Comparison of ENCODE assay signal across 9 cellular contexts in the genomic region with DNA sequence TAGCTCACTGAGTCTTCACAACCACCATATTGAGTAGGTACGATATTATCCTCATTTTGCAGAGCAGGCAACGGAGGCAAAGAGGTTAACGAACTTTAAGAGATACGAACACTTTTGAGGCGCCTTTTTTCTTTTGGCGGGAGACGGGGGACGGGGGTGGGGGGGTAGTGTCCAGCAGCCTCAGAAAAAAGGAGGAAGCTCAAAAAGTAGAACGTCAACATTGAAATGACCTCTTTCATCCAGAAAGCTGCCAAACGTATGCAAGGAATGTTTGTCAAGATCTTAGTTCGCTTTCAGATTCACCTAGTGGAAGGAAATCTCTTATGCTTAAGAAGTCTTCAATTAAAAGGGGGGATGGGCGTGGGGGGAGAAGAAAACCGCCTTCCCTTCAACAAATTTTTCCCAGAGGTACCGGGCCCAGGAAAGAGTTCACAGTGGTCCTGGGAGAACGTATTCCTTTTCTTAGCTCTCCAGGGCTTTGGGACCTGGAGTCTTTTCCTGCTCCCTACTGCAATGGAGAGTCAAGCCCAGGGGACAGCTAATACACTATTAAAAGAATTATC. TPM values are rescaled to one million over a fixed set of nuclear protein-coding genes. Genes with fewer than 3 reads are reported as not detected.
DNase-seq lines count a peak whose midpoint lies in the region; ATAC-seq and TF ChIP-seq lines count a peak whose summit lies in the region.
"Had no signal": no experiment of that assay in that cellular context is flagged by ENCODE, and none has a peak within 500 bp of the region (broad histone marks: within the 10 kb centered on the region; RNA-seq: fewer than 3 reads in every experiment).

No MANE protein-coding gene starts in this region.

- WGBS in SK-N-SH (ENCODE audit: low lambda C conversion rate), result 88% methylated on average over 15 of the region's 15 CpGs

- H3K79me2 ChIP-seq in SK-N-SH (ENCODE audit: insufficient read depth), result peaks cover 35% of the 10 kb centered on the region

- TF ChIP-seq RAD21 in SK-N-SH (IDR thresholded peaks at IDR 0.05; ENCODE audit: low read length), result no peak

- H3K9ac ChIP-seq in SK-N-SH (no peak overlapping the region), iPS-18a (ENCODE audit: low read length) (peak overlapping the region; percentile 47)

- TF ChIP-seq CTCF in SK-N-SH (IDR thresholded peaks at IDR 0.05), result no peak

- peaks cover 3% of the 10 kb centered on the region for H3K36me3 Mint-ChIP-seq in activated CD4-positive, alpha-beta memory T cell treated with anti-CD3 and anti-CD28 coated beads for 36 hours
- peaks cover 24% of the 10 kb centered on the region for H3K36me3 Mint-ChIP-seq in stimulated activated effector memory CD8-positive, alpha-beta T cell treated with anti-CD3 and anti-CD28 coated beads, Interleukin-12 subunit alpha, Interleukin-12 subunit beta, amount 100 ng/mL, for 72 hours

- H3K4me3 ChIP-seq in SK-N-SH (ENCODE audit: low read depth in 2 of 2, low read length in 1 of 2) (no peak overlapping the region; a peak in 1 of 4 replicates), iPS-18a (ENCODE audit: low read length) (peak overlapping the region; percentile 88)

- H3K9me2 ChIP-seq in SK-N-SH, result no peaks in the 10 kb centered on the region

- H3K27ac ChIP-seq in SK-N-SH (ENCODE audit: low read depth in 2 of 2, low read length in 1 of 2) (peak overlapping the region; percentile 60 to 91; a peak in 3 of 4 replicates), iPS-18a (ENCODE audit: low read length) (no peak overlapping the region)

- TF ChIP-seq EP300 in SK-N-SH (IDR thresholded peaks at IDR 0.05; ENCODE audit: borderline replicate concordance in 1 of 2, low read depth in 1 of 2, low read length in 1 of 2), result no peak

- peaks cover 6% of the 10 kb centered on the region for H3F3A ChIP-seq in SK-N-SH (replicated peaks; ENCODE audit: insufficient read depth)

- peaks cover 23% of the 10 kb centered on the region for H4K20me1 ChIP-seq in SK-N-SH (ENCODE audit: insufficient read depth)

- H3K4me2 ChIP-seq in SK-N-SH, result peak overlapping the region; percentile 94

- H3K4me3 Mint-ChIP-seq in activated CD4-positive, alpha-beta memory T cell treated with anti-CD3 and anti-CD28 coated beads for 36 hours, result peak overlapping the region; percentile 61
- peak overlapping the region; percentile 80 for H3K4me3 Mint-ChIP-seq in stimulated activated effector memory CD8-positive, alpha-beta T cell treated with anti-CD3 and anti-CD28 coated beads, Interleukin-12 subunit alpha, Interleukin-12 subunit beta, amount 100 ng/mL, for 72 hours

- CTCF ChIA-PET in SK-N-SH (lab: Yijun Ruan, JAX), result interaction anchor here (0.9 to 1.9 kb wide), 4 partner anchors 12 to 44 kb away, joined by 3 to 5 read pairs (median 4); no protein-coding TSS in a partner anchor
- CTCF ChIA-PET in activated CD4-positive, alpha-beta memory T cell treated with anti-CD3 and anti-CD28 coated beads for 36 hours (lab: Charles Lee), result interaction anchor here (1.3 kb wide), 1 partner anchor 60 kb away, joined by 3 read pairs; no protein-coding TSS in a partner anchor

- H3K27me3 ChIP-seq in SK-N-SH (ENCODE audit: insufficient read depth), result no peaks in the 10 kb centered on the region
- peaks cover 32% of the 10 kb centered on the region for H3K27me3 ChIP-seq in iPS-18a (ENCODE audit: control insufficient read depth, insufficient read depth, low read length)

- DNase-seq in SK-N-SH (no peak), NCI-H187 (lab: John Stamatoyannopoulos, UW) (no peak), HT-29 (ENCODE audit: low spot score) (no peak)
- DNase-seq in activated CD4-positive, alpha-beta memory T cell treated with anti-CD3 and anti-CD28 coated beads for 36 hours, result peak; percentile 1
- no peak for DNase-seq in stimulated activated effector memory CD8-positive, alpha-beta T cell treated with anti-CD3 and anti-CD28 coated beads, Interleukin-12 subunit alpha, Interleukin-12 subunit beta, amount 100 ng/mL, for 72 hours (ENCODE audit: low spot score in 2 of 2)

- H2AFZ ChIP-seq in SK-N-SH (ENCODE audit: low read depth), result peak overlapping the region; percentile 96; the same call in 1 of the 2 replicates

- no peaks in the 10 kb centered on the region for H3K9me3 ChIP-seq in SK-N-SH
- H3K9me3 ChIP-seq in iPS-18a (ENCODE audit: control insufficient read depth, low read depth, low read length), result no peaks in the 10 kb centered on the region

- intact Hi-C loops in activated CD4-positive, alpha-beta memory T cell treated with anti-CD3 and anti-CD28 coated beads for 36 hours (cut with micrococcal nuclease), result loop anchor here (1.0 to 5.0 kb wide), 7 partner anchors 25 to 1603 kb away; a partner anchor contains a TSS

- H3K27me3 Mint-ChIP-seq in activated CD4-positive, alpha-beta memory T cell treated with anti-CD3 and anti-CD28 coated beads for 36 hours, result no peaks in the 10 kb centered on the region

- no peak overlapping the region for H3K27ac Mint-ChIP-seq in activated CD4-positive, alpha-beta memory T cell treated with anti-CD3 and anti-CD28 coated beads for 36 hours
- no peak overlapping the region for H3K27ac Mint-ChIP-seq in stimulated activated effector memory CD8-positive, alpha-beta T cell treated with anti-CD3 and anti-CD28 coated beads, Interleukin-12 subunit alpha, Interleukin-12 subunit beta, amount 100 ng/mL, for 72 hours

- H3K9me3 Mint-ChIP-seq in activated CD4-positive, alpha-beta memory T cell treated with anti-CD3 and anti-CD28 coated beads for 36 hours, result no peaks in the 10 kb centered on the region
- H3K9me3 Mint-ChIP-seq in stimulated activated effector memory CD8-positive, alpha-beta T cell treated with anti-CD3 and anti-CD28 coated beads, Interleukin-12 subunit alpha, Interleukin-12 subunit beta, amount 100 ng/mL, for 72 hours, result no peaks in the 10 kb centered on the region

- ATAC-seq in SK-N-SH treated with all-trans-retinoic acid at 6 μM for 48 hours (no peak), GM21825 (IDR thresholded peaks at IDR 0.05; ENCODE audit: unreplicated experiment) (no peak)
- no peak for ATAC-seq in stimulated activated effector memory CD8-positive, alpha-beta T cell treated with anti-CD3 and anti-CD28 coated beads, Interleukin-12 subunit alpha, Interleukin-12 subunit beta, amount 100 ng/mL, for 72 hours

- peaks cover 43% of the 10 kb centered on the region for H3K4me1 Mint-ChIP-seq in activated CD4-positive, alpha-beta memory T cell treated with anti-CD3 and anti-CD28 coated beads for 36 hours (ENCODE audit: low read depth)
- H3K4me1 Mint-ChIP-seq in stimulated activated effector memory CD8-positive, alpha-beta T cell treated with anti-CD3 and anti-CD28 coated beads, Interleukin-12 subunit alpha, Interleukin-12 subunit beta, amount 100 ng/mL, for 72 hours, result peaks cover 50% of the 10 kb centered on the region

- H3K36me3 ChIP-seq in SK-N-SH (replicated peaks in 1 of 2; ENCODE audit: control insufficient read depth in 1 of 2, insufficient read depth in 2 of 2, low read length in 1 of 2) (no peaks in the 10 kb centered on the region), iPS-18a (ENCODE audit: control insufficient read depth, low read depth, low read length) (no peaks in the 10 kb centered on the region)

- POLR2A ChIA-PET in SK-N-SH (lab: Yijun Ruan, JAX), result interaction anchor here (0.8 kb wide), 1 partner anchor 9 kb away, joined by 4 read pairs; no protein-coding TSS in a partner anchor
- POLR2A ChIA-PET in activated CD4-positive, alpha-beta memory T cell treated with anti-CD3 and anti-CD28 coated beads for 36 hours (lab: Charles Lee), result interaction anchor here (1.2 to 1.6 kb wide), 2 partner anchors 13 to 198 kb away, joined by 4 to 5 read pairs; a partner anchor contains a TSS

- H3K4me1 ChIP-seq in SK-N-SH (ENCODE audit: control insufficient read depth in 1 of 2, insufficient read depth in 2 of 2, low read depth in 1 of 2, low read length in 1 of 2), result peaks cover 19 to 34% of the 10 kb centered on the region in 2 experiments; a peak in 3 of 4 replicates
- H3K4me1 ChIP-seq in iPS-18a (ENCODE audit: control insufficient read depth, low read depth, low read length), result peaks cover 42% of the 10 kb centered on the region

TF ChIP-seq in SK-N-SH, 30 proteins besides CTCF, POLR2A, EP300 and RAD21 (continues in another document):
- no peak for TF ChIP-seq GATA2 (CRISPR knock-in tag; IDR thresholded peaks at IDR 0.05)
- TF ChIP-seq TEAD4 (IDR thresholded peaks at IDR 0.05; ENCODE audit: borderline replicate concordance, insufficient read depth), result no peak
- TF ChIP-seq RCOR1 (IDR thresholded peaks at IDR 0.05; ENCODE audit: low read length), result no peak
- TF ChIP-seq, protein P1, sequence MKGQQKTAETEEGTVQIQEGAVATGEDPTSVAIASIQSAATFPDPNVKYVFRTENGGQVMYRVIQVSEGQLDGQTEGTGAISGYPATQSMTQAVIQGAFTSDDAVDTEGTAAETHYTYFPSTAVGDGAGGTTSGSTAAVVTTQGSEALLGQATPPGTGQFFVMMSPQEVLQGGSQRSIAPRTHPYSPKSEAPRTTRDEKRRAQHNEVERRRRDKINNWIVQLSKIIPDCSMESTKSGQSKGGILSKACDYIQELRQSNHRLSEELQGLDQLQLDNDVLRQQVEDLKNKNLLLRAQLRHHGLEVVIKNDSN (IDR thresholded peaks at IDR 0.05; ENCODE audit: borderline replicate concordance, low read depth), result no peak
- no peak for TF ChIP-seq TAF1 (IDR thresholded peaks at IDR 0.05; ENCODE audit: borderline replicate concordance, low read depth, low read length)

TF ChIP-seq in SK-N-SH treated with all-trans-retinoic acid at 6 μM for 48 hours, 23 proteins besides CTCF, POLR2A, EP300 and RAD21 (continues in another document):
- TF ChIP-seq TOX (CRISPR knock-in tag; IDR thresholded peaks at IDR 0.05; ENCODE audit: borderline replicate concordance), result no peak
- TF ChIP-seq, protein P2, sequence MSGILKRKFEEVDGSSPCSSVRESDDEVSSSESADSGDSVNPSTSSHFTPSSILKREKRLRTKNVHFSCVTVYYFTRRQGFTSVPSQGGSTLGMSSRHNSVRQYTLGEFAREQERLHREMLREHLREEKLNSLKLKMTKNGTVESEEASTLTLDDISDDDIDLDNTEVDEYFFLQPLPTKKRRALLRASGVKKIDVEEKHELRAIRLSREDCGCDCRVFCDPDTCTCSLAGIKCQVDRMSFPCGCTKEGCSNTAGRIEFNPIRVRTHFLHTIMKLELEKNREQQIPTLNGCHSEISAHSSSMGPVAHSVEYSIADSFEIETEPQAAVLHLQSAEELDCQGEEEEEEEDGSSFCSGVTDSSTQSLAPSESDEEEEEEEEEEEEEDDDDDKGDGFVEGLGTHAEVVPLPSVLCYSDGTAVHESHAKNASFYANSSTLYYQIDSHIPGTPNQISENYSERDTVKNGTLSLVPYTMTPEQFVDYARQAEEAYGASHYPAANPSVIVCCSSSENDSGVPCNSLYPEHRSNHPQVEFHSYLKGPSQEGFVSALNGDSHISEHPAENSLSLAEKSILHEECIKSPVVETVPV (CRISPR knock-in tag; IDR thresholded peaks at IDR 0.05), result no peak

RNA-seq across cellular contexts. Expression of a gene that starts 1.1 kb away (rescaled TPM):
- polyA plus RNA-seq in SK-N-SH (2012; rRNA removed), result 5.1 and 6.9 TPM in 2 replicates
- polyA plus RNA-seq in SK-N-SH (2012; cell fraction: cytosol; rRNA removed), result 4.0 and 4.9 TPM in 2 replicates
- 6.8 and 8.3 TPM in 2 replicates for polyA plus RNA-seq in SK-N-SH (2012; cell fraction: nucleus; rRNA removed)
- total RNA-seq in activated CD4-positive, alpha-beta memory T cell treated with anti-CD3 and anti-CD28 coated beads for 36 hours, result under 1 TPM; 0.76 to 0.77 TPM
- total RNA-seq in HT-29 (2014; rRNA removed; shearing (Covaris generic)), result not detected in 2 replicates
- total RNA-seq: LHCN-M2 had no signal

RNA-seq across cellular contexts. Expression of a gene that starts 1.5 kb away (rescaled TPM):
- polyA plus RNA-seq in SK-N-SH (2012; rRNA removed), result 21.7 and 25.1 TPM in 2 replicates
- polyA plus RNA-seq in SK-N-SH (2012; cell fraction: cytosol; rRNA removed), result 19.4 and 20.2 TPM in 2 replicates
- polyA plus RNA-seq in SK-N-SH (2012; cell fraction: nucleus; rRNA removed), result 44.3 and 67.7 TPM in 2 replicates
- 10 to 100 TPM; 38.4 to 39.4 TPM for total RNA-seq in activated CD4-positive, alpha-beta memory T cell treated with anti-CD3 and anti-CD28 coated beads for 36 hours
- 15.1 and 23.8 TPM in 2 replicates for total RNA-seq in HT-29 (2014; rRNA removed; shearing (Covaris generic))
